In genomic region chr16:31461921-31462804, GRCh38 we compare ENCODE assay signal across 20 cellular contexts. TPM values are rescaled to one million over a fixed set of nuclear protein-coding genes. Genes with fewer than 3 reads are reported as not detected.
"Had no signal": no experiment of that assay in that cellular context is flagged by ENCODE, and none has a peak within 500 bp of the region (broad histone marks: within the 10 kb centered on the region; RNA-seq: fewer than 3 reads in every experiment).

No MANE protein-coding gene starts in this region.

- H3K27me3 Mint-ChIP-seq: effector memory CD8-positive, alpha-beta T cell; naive thymus-derived CD4-positive, alpha-beta T cell had no signal

- H2AFZ ChIP-seq: hepatocyte had no signal

- ATAC-seq: effector memory CD8-positive, alpha-beta T cell; naive thymus-derived CD4-positive, alpha-beta T cell; psoas muscle had no signal

- H3K9me3 ChIP-seq: psoas muscle, stomach, thoracic aorta had no signal

- H3K4me2 ChIP-seq: hepatocyte had no signal

- H3K9me3 Mint-ChIP-seq: activated naive CD4-positive, alpha-beta T cell treated with anti-CD3 and anti-CD28 coated beads, Interleukin-2, amount 10 ng/mL, durations not matched to agents 7 days and 5 days; activated T-helper 2 cell treated with anti-CD3 and anti-CD28 coated beads, Interferon-gamma antibody, Interleukin-2, Interleukin-4, amounts not matched to agents 10 μg/mL and 5 μg/mL and 100 μg/mL, durations not matched to agents 14 hours and 24 hours and 36 hours; effector memory CD8-positive, alpha-beta T cell had no signal

- H3K27me3 ChIP-seq: hepatocyte, stomach had no signal

- DNase-seq: activated CD4-positive, alpha-beta T cell treated with anti-CD3 and anti-CD28 coated beads for 48 hours; activated naive CD4-positive, alpha-beta T cell treated with anti-CD3 and anti-CD28 coated beads, Interleukin-2, amount 10 ng/mL, durations not matched to agents 7 days and 5 days; activated T-cell treated with anti-CD3 and anti-CD28 coated beads for 4 hours; central memory CD4-positive, alpha-beta T cell; cortex of kidney; effector memory CD8-positive, alpha-beta T cell; erythroblast; naive thymus-derived CD4-positive, alpha-beta T cell; nucleus accumbens; stimulated activated CD4-positive, alpha-beta T cell treated with anti-CD3 and anti-CD28 coated beads, Interleukin-15, amount 100 ng/mL, for 24 hours; stimulated activated CD4-positive, alpha-beta T cell treated with anti-CD3 and anti-CD28 coated beads, Interleukin-4, amount 100 ng/mL, for 24 hours; stomach had no signal

- H3K4me3 ChIP-seq: hepatocyte, psoas muscle, stomach, thoracic aorta had no signal

- H3K27ac ChIP-seq: hepatocyte, psoas muscle, thoracic aorta had no signal

- H3K4me3 Mint-ChIP-seq: activated naive CD4-positive, alpha-beta T cell treated with anti-CD3 and anti-CD28 coated beads, Interleukin-2, amount 10 ng/mL, durations not matched to agents 7 days and 5 days had no signal

- H3K27ac Mint-ChIP-seq: activated naive CD4-positive, alpha-beta T cell treated with anti-CD3 and anti-CD28 coated beads, Interleukin-2, amount 10 ng/mL, durations not matched to agents 7 days and 5 days; activated T-helper 2 cell treated with anti-CD3 and anti-CD28 coated beads, Interferon-gamma antibody, Interleukin-2, Interleukin-4, amounts not matched to agents 10 μg/mL and 5 μg/mL and 100 μg/mL, durations not matched to agents 14 hours and 24 hours and 36 hours; effector memory CD8-positive, alpha-beta T cell had no signal

RNA-seq across cellular contexts. Expression of gene ZNF843, which starts 19.6 kb away (rescaled TPM):
- total RNA-seq: mononuclear cell had no signal

RNA-seq across cellular contexts. Expression of gene SLC5A2, which starts 20.8 kb away (rescaled TPM):
- total RNA-seq: activated CD8-positive, alpha-beta memory T cell treated with anti-CD3 and anti-CD28 coated beads for 36 hours; activated T-helper 2 cell treated with anti-CD3 and anti-CD28 coated beads, Interferon-gamma antibody, Interleukin-2, Interleukin-4, amounts not matched to agents 10 μg/mL and 5 μg/mL and 100 μg/mL, durations not matched to agents 14 hours and 24 hours and 36 hours; lung microvascular endothelial cell; psoas muscle; stomach; T-helper 1 cell treated with Interleukin-12 subunit alpha and Interleukin-12 subunit beta and Interleukin-4 antibody, amounts not matched to agents 30 ng/mL and 1 ng/mL, for 36 hours had no signal

RNA-seq across cellular contexts. Expression of gene COX6A2, which starts 34.0 kb away (rescaled TPM):
- total RNA-seq: activated CD8-positive, alpha-beta memory T cell treated with anti-CD3 and anti-CD28 coated beads for 36 hours; activated T-helper 2 cell treated with anti-CD3 and anti-CD28 coated beads, Interferon-gamma antibody, Interleukin-2, Interleukin-4, amounts not matched to agents 10 μg/mL and 5 μg/mL and 100 μg/mL, durations not matched to agents 14 hours and 24 hours and 36 hours; hepatocyte; lung microvascular endothelial cell; mononuclear cell; naive thymus-derived CD4-positive, alpha-beta T cell; stomach; T-helper 1 cell treated with Interleukin-12 subunit alpha and Interleukin-12 subunit beta and Interleukin-4 antibody, amounts not matched to agents 30 ng/mL and 1 ng/mL, for 36 hours; thoracic aorta had no signal
- polyA plus RNA-seq: naive thymus-derived CD4-positive, alpha-beta T cell had no signal
